20 cellular contexts compared by ENCODE assay signal in genomic region chr9:101878734-101879133, GRCh38.
DNase-seq lines count a peak whose midpoint lies in the region; ATAC-seq, FAIRE-seq and TF ChIP-seq lines count a peak whose summit lies in the region.
"Had no signal": no experiment of that assay in that cellular context is flagged by ENCODE, and none has a peak within 500 bp of the region (broad histone marks: within the 10 kb centered on the region; RNA-seq: fewer than 3 reads in every experiment).

No MANE protein-coding gene starts in this region.

- no peaks in the 10 kb centered on the region for H3K27me3 ChIP-seq in IMR-90 (ENCODE audit: control insufficient read depth, insufficient read depth, low read length)
- no peaks in the 10 kb centered on the region for H3K27me3 ChIP-seq in K562 (ENCODE audit: control insufficient read depth in 2 of 2, insufficient read depth in 2 of 2, low read length in 2 of 2)
- H3K27me3 ChIP-seq: BLaER1 treated with 17β-estradiol and CSF1 and Interleukin-3, amounts not matched to agents 10 nM and 100 nM had no signal

- H3K79me1 ChIP-seq in IMR-90 (ENCODE audit: low read depth in 1 of 2, low read length in 2 of 2) = no peaks in the 10 kb centered on the region

- no peak overlapping the region for H2AK5ac ChIP-seq in IMR-90 (ENCODE audit: low read depth, low read length)

- TF ChIP-seq EP300 in A549 (IDR thresholded peaks at IDR 0.05) (no peak), K562 (IDR thresholded peaks at IDR 0.05; ENCODE audit: low read length) (no peak)

- H3K18ac ChIP-seq in IMR-90 (ENCODE audit: low read depth, low read length) = no peak overlapping the region

- H4K20me1 ChIP-seq in IMR-90 (ENCODE audit: insufficient read depth, low read length) (no peaks in the 10 kb centered on the region), K562 (replicated peaks; ENCODE audit: control insufficient read depth, insufficient read depth, low read length) (no peaks in the 10 kb centered on the region)
- H4K20me1 ChIP-seq: BLaER1 treated with 17β-estradiol and CSF1 and Interleukin-3, amounts not matched to agents 10 nM and 100 nM had no signal

- intact Hi-C loops in IMR-90 (cut with micrococcal nuclease) = no loop called here
- intact Hi-C loops in K562 (cut with micrococcal nuclease) = no loop called here

- H4K91ac ChIP-seq in IMR-90 (ENCODE audit: insufficient read depth, low read depth, low read length) = no peak overlapping the region

- TF ChIP-seq RAD21 in A549 (conservative IDR thresholded peaks at IDR 0.05 in 1 of 2, IDR thresholded peaks at IDR 0.05 in 1 of 2) (no peak), IMR-90 (IDR thresholded peaks at IDR 0.05; ENCODE audit: low read length) (no peak), K562 (CRISPR knock-in tag; conservative IDR thresholded peaks at IDR 0.05 in 1 of 2, IDR thresholded peaks at IDR 0.05 in 1 of 2) (no peak)

- H2BK5ac ChIP-seq in IMR-90 (ENCODE audit: low read depth, low read length, poor library complexity, severe bottlenecking) = no peak overlapping the region

- no peaks in the 10 kb centered on the region for H3K79me2 ChIP-seq in K562 (ENCODE audit: control insufficient read depth, insufficient read depth, low read length)

- no peak overlapping the region for H3K23ac ChIP-seq in IMR-90 (ENCODE audit: low read depth, low read length)

- BruUV-seq in IMR-90 (replicated peaks; lab: Mats Ljungman, UMichigan) (no TSS peak), K562 (replicated peaks; lab: Mats Ljungman, UMichigan) (no TSS peak)

- H2AFZ ChIP-seq in IMR-90 (replicated peaks; ENCODE audit: low read length, poor library complexity) (no peak overlapping the region), K562 (ENCODE audit: low read depth, low read length) (no peak overlapping the region)

- in situ Hi-C loops in IMR-90 (cut with MboI; ENCODE audit: low sequenced_read_pairs) = no loop called here
- in situ Hi-C loops in K562 (cut with MboI) = no loop called here

- TF ChIP-seq POLR2A in A549 (IDR thresholded peaks at IDR 0.05; ENCODE audit: low read length) = no peak
- TF ChIP-seq POLR2A in IMR-90 (IDR thresholded peaks at IDR 0.05; ENCODE audit: low read depth, low read length) = no peak
- no peak for TF ChIP-seq POLR2A in K562 (conservative IDR thresholded peaks at IDR 0.05)

- H3K56ac ChIP-seq in IMR-90 (ENCODE audit: extremely low read depth, insufficient read depth, low read length) = no peak overlapping the region

- H2BK20ac ChIP-seq in IMR-90 (ENCODE audit: low read depth, low read length) = no peak overlapping the region

- DNase-seq in A549 (ENCODE audit: low read depth in 1 of 2, low spot score in 1 of 2) (no peak), IMR-90 (no peak), K562 (ENCODE audit: extremely low read depth in 1 of 4, low spot score in 3 of 4) (no peak), left lobe of liver (ENCODE audit: low spot score) (no peak)
- no peak for DNase-seq in stimulated activated CD4-positive, alpha-beta T cell treated with anti-CD3 and anti-CD28 coated beads, Interleukin-15, amount 100 ng/mL, for 24 hours
- DNase-seq: 8988T; AML-193; Caco-2; Calu3; CD4-positive, alpha-beta T cell; CD8-positive, alpha-beta T cell; DMS79 treated with DMSO at 0.1 percent for 48 hours; GF-D8 had no signal

- dilution Hi-C loops in IMR-90 (cut with HindIII; ENCODE audit: low sequenced_read_pairs, unreplicated experiment) = no loop called here

- ATAC-seq in A549 (no peak), IMR-90 (ENCODE audit: low read depth) (no peak), K562 (no peak), left lobe of liver (no peak)
- ATAC-seq: CD8-positive, alpha-beta T cell had no signal

- H2BK120ac ChIP-seq in IMR-90 (ENCODE audit: low read depth, low read length) = no peak overlapping the region

- H3K9me1 ChIP-seq in IMR-90 (ENCODE audit: insufficient read depth, low read length) (no peaks in the 10 kb centered on the region), K562 (ENCODE audit: control insufficient read depth, insufficient read depth, low read length) (no peaks in the 10 kb centered on the region)

- 7% methylated on average over 4 of the region's 4 CpGs for WGBS in A549 (ENCODE audit: missing lambda C conversion rate)
- no CpG with 5 or more reads among the region's 4 CpGs for WGBS in IMR-90 (ENCODE audit: extremely low coverage in 2 of 2, insufficient read length in 1 of 2), 2 experiments
- WGBS in K562 (ENCODE audit: insufficient coverage, low coverage, missing lambda C conversion rate) = 11% methylated on average over 4 of the region's 4 CpGs

- H3K9me3 ChIP-seq in A549 = no peaks in the 10 kb centered on the region
- H3K9me3 ChIP-seq in IMR-90 (ENCODE audit: control insufficient read depth, insufficient read depth, low read length) = peaks cover 8% of the 10 kb centered on the region
- no peaks in the 10 kb centered on the region for H3K9me3 ChIP-seq in K562 (replicated peaks; ENCODE audit: control insufficient read depth, insufficient read depth, low read depth, low read length)
- H3K9me3 ChIP-seq: BLaER1 treated with 17β-estradiol and CSF1 and Interleukin-3, amounts not matched to agents 10 nM and 100 nM; Caco-2 had no signal

- FAIRE-seq in A549 (lab: Jason Lieb, UNC) = no peak
- FAIRE-seq in K562 (lab: Jason Lieb, UNC) = no peak
- FAIRE-seq: A204.1, D721Med, G401.6, GM12891, GM19239 had no signal

- CTCF ChIA-PET in A549 (lab: Yijun Ruan, JAX) (no interaction called here), IMR-90 (lab: Yijun Ruan, JAX) (no interaction called here), K562 (lab: Yijun Ruan, JAX; ENCODE audit: low intra/inter-chr PET ratio) (no interaction called here)

- H3K36me3 ChIP-seq in IMR-90 (ENCODE audit: control insufficient read depth, insufficient read depth, low read length) (no peaks in the 10 kb centered on the region), K562 (ENCODE audit: control insufficient read depth, insufficient read depth, low read length) (no peaks in the 10 kb centered on the region)
- H3K36me3 ChIP-seq: BLaER1 treated with 17β-estradiol and CSF1 and Interleukin-3, amounts not matched to agents 10 nM and 100 nM had no signal

- H2BK15ac ChIP-seq in IMR-90 (ENCODE audit: low read depth, low read length) = no peak overlapping the region

- no peak overlapping the region for H4K5ac ChIP-seq in IMR-90 (ENCODE audit: low read depth, low read length)

- no peak for TF ChIP-seq CTCF in A549 (IDR thresholded peaks at IDR 0.05)
- TF ChIP-seq CTCF in IMR-90 (conservative IDR thresholded peaks at IDR 0.05; ENCODE audit: low read depth, low read length) = no peak
- TF ChIP-seq CTCF in K562 (IDR thresholded peaks at IDR 0.05 in 2 of 3, conservative IDR thresholded peaks at IDR 0.05 in 1 of 3; ENCODE audit: insufficient read depth in 2 of 3, low read depth in 1 of 3, low read length in 3 of 3) = no peak

- H3K4me3 ChIP-seq in A549 = no peak overlapping the region
- no peak overlapping the region for H3K4me3 ChIP-seq in IMR-90 (ENCODE audit: insufficient read depth, low read depth, low read length)
- H3K4me3 ChIP-seq in K562 = no peak overlapping the region
- H3K4me3 ChIP-seq: BLaER1 treated with 17β-estradiol and CSF1 and Interleukin-3, amounts not matched to agents 10 nM and 100 nM had no signal

- no peak overlapping the region for H2AK9ac ChIP-seq in IMR-90 (replicated peaks; ENCODE audit: low read depth, low read length, poor library complexity)

- H3K4me2 ChIP-seq in A549 (no peak overlapping the region), IMR-90 (ENCODE audit: low read depth, low read length) (no peak overlapping the region), K562 (ENCODE audit: insufficient read depth, low read length) (no peak overlapping the region)

- no peak overlapping the region for H4K8ac ChIP-seq in IMR-90 (ENCODE audit: low read depth in 2 of 2, low read length in 2 of 2)

- no peak overlapping the region for H3K4ac ChIP-seq in IMR-90 (ENCODE audit: low read depth, low read length)

- H3K27ac ChIP-seq in A549 (no peak overlapping the region), IMR-90 (ENCODE audit: insufficient read depth, low read length) (no peak overlapping the region), K562 (ENCODE audit: extremely low read depth, low read depth, low read length) (no peak overlapping the region)
- H3K27ac ChIP-seq: BLaER1 treated with 17β-estradiol and CSF1 and Interleukin-3, amounts not matched to agents 10 nM and 100 nM; C4-2B had no signal

- H3K9ac ChIP-seq in IMR-90 (ENCODE audit: low read depth, low read length) = no peak overlapping the region
- H3K9ac ChIP-seq in K562 (ENCODE audit: insufficient read depth in 1 of 2, low read depth in 2 of 2, low read length in 2 of 2) = no peak overlapping the region
- H3K9ac ChIP-seq: BLaER1 treated with 17β-estradiol and CSF1 and Interleukin-3, amounts not matched to agents 10 nM and 100 nM had no signal

- POLR2A ChIA-PET in A549 (lab: Yijun Ruan, JAX) (no interaction called here), IMR-90 (lab: Charles Lee; ENCODE audit: unreplicated experiment) (no interaction called here), K562 (lab: Yijun Ruan, JAX) (no interaction called here)

- H3K14ac ChIP-seq in IMR-90 (replicated peaks; ENCODE audit: low read depth, low read length) = no peak overlapping the region

- no peaks in the 10 kb centered on the region for H3K4me1 ChIP-seq in A549
- H3K4me1 ChIP-seq in IMR-90 (ENCODE audit: control insufficient read depth, insufficient read depth, low read length) = no peaks in the 10 kb centered on the region
- H3K4me1 ChIP-seq in K562 (replicated peaks in 1 of 2; ENCODE audit: control insufficient read depth in 2 of 2, insufficient read depth in 2 of 2, low read length in 2 of 2) = no peaks in the 10 kb centered on the region; a peak in 1 of 5 replicates
- H3K4me1 ChIP-seq: Caco-2 had no signal

TF ChIP-seq in A549, 52 proteins besides CTCF, POLR2A, EP300 and RAD21 (continues in another document):
- TF ChIP-seq MAFK (IDR thresholded peaks at IDR 0.05; ENCODE audit: partially characterized antibody) (peak; percentile 32), EHMT2 (IDR thresholded peaks at IDR 0.05; ENCODE audit: low read depth) (no peak)

TF ChIP-seq in IMR-90, 13 proteins besides CTCF, POLR2A, EP300 and RAD21 (continues in another document):
- TF ChIP-seq MAFK (IDR thresholded peaks at IDR 0.05; ENCODE audit: low read depth, low read length) (peak; percentile 18; the same call in 1 of the 2 replicates), BHLHE40 (IDR thresholded peaks at IDR 0.05; ENCODE audit: low read depth, low read length) (no peak), NFE2L2 (IDR thresholded peaks at IDR 0.05; ENCODE audit: low read depth, low read length) (no peak), CHD1 (IDR thresholded peaks at IDR 0.05; ENCODE audit: low read depth, low read length) (no peak), SMC3 (IDR thresholded peaks at IDR 0.05; ENCODE audit: low read depth, low read length) (no peak), CEBPB (IDR thresholded peaks at IDR 0.05; ENCODE audit: low read depth, low read length) (no peak)

TF ChIP-seq in K562, 482 proteins besides CTCF, POLR2A, EP300 and RAD21 (continues in another document):
- TF ChIP-seq KDM2B (CRISPR knock-in tag; IDR thresholded peaks at IDR 0.05) = no peak
- TF ChIP-seq ATF1 (CRISPR knock-in tag; IDR thresholded peaks at IDR 0.05) = no peak
- no peak for TF ChIP-seq ATF1 (tag; IDR thresholded peaks at IDR 0.05)
- no peak for TF ChIP-seq RFX7 (CRISPR knock-in tag; IDR thresholded peaks at IDR 0.05)
- peak; percentile 38 for TF ChIP-seq MAFF (IDR thresholded peaks at IDR 0.05; ENCODE audit: low read length)
- TF ChIP-seq ZNF316 (IDR thresholded peaks at IDR 0.05) = peak; percentile 72
- no peak for TF ChIP-seq CBFB (CRISPR knock-in tag; IDR thresholded peaks at IDR 0.05)
- TF ChIP-seq ZC3H8 (IDR thresholded peaks at IDR 0.05) = no peak

Comparison
In these comparisons a context has a peak if more than half of its experiments do, and no peak if none do; other contexts are left out.
1. Of the 35 proteins assayed by ChIP-seq in both K562 and A549: peak only in K562: none; only in A549: MAFK; in both: none; in neither: 34.